21 cellular contexts compared by ENCODE assay signal in the genomic region with DNA sequence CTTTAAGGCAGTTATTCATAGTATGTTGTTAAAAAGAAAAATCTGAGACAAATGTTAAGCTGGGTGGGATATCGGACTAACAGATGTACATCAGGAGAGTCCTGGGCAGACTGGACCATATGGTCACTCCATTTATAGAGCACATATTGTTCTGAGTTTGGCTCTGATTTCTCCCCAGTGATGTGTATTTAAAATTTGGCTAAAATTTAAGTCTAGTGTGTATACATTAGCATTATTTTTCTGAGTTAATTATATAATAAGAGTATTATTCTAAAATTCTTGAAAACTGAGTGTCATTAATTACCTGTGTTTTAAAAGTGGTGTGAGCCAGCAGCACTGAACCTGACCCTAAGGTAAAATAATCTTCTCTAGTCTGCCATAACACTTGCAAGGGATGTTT. TPM values are rescaled to one million over a fixed set of nuclear protein-coding genes. Genes with fewer than 3 reads are reported as not detected.
DNase-seq lines count a peak whose midpoint lies in the region; ATAC-seq and TF ChIP-seq lines count a peak whose summit lies in the region.
"Had no signal": no experiment of that assay in that cellular context is flagged by ENCODE, and none has a peak within 500 bp of the region (broad histone marks: within the 10 kb centered on the region; RNA-seq: fewer than 3 reads in every experiment).

No MANE protein-coding gene starts in this region.

- H3K4me1 ChIP-seq in Loucy (ENCODE audit: insufficient read depth, low read length, poor library complexity, severe bottlenecking) (peaks cover 62% of the 10 kb centered on the region), right lobe of liver (peaks cover 0 to 9% (median 0%) of the 10 kb centered on the region in 4 donors)

- H3K27me3 ChIP-seq in Loucy (ENCODE audit: insufficient read depth, low read length, poor library complexity, severe bottlenecking): no peaks in the 10 kb centered on the region
- H3K27me3 ChIP-seq in SU-DHL-6 (ENCODE audit: low read length): no peaks in the 10 kb centered on the region
- no peaks in the 10 kb centered on the region for H3K27me3 ChIP-seq in right lobe of liver
- H3K27me3 ChIP-seq: BLaER1 had no signal

- TF ChIP-seq POLR2A in right lobe of liver (IDR thresholded peaks at IDR 0.05): no peak

- H3K9me3 ChIP-seq in Loucy (ENCODE audit: insufficient read depth, low read depth, low read length): no peaks in the 10 kb centered on the region
- H3K9me3 ChIP-seq in SU-DHL-6 (ENCODE audit: insufficient read depth, low read length): no peaks in the 10 kb centered on the region
- no peaks in the 10 kb centered on the region for H3K9me3 ChIP-seq in right lobe of liver

- H4K20me1 ChIP-seq in Loucy (ENCODE audit: insufficient read depth, low read length, poor library complexity, severe bottlenecking): peaks cover 98% of the 10 kb centered on the region
- H4K20me1 ChIP-seq in SU-DHL-6 (ENCODE audit: low read depth, low read length): peaks cover 45% of the 10 kb centered on the region

- H3K27ac ChIP-seq in SU-DHL-6 (ENCODE audit: low read depth, low read length) (no peak overlapping the region), right lobe of liver (no peak overlapping the region)
- H3K27ac ChIP-seq: BLaER1, SK-N-MC had no signal

- 100% methylated on average over 1 of the region's 1 CpG for WGBS in right lobe of liver (ENCODE audit: insufficient coverage, low coverage, low lambda C conversion rate, missing lambda C conversion rate)

- H3K4me2 ChIP-seq in Loucy (ENCODE audit: low read depth, low read length, poor library complexity, severe bottlenecking): peak overlapping the region; percentile 88
- H3K4me2 ChIP-seq in SU-DHL-6 (ENCODE audit: low read depth, low read length, poor library complexity, severe bottlenecking): peak overlapping the region; percentile 13
- H3K4me2 ChIP-seq: BLaER1 had no signal

- DNase-seq in DMS 273 (lab: John Stamatoyannopoulos, UW; ENCODE audit: unreplicated experiment) (peak; percentile 67), cerebellum (ENCODE audit: low spot score) (peak; percentile 48), midbrain (lab: John Stamatoyannopoulos, UW) (no peak), NCI-H2196 treated with DMSO at 0.1 percent for 48 hours (lab: John Stamatoyannopoulos, UW; ENCODE audit: unreplicated experiment) (no peak), right lobe of liver (no peak)
- DNase-seq: CD4-positive, CD25-positive, alpha-beta regulatory T cell; EL; GDM1; Karpas-422; NCI-H2029; NCI-H2227 treated with DMSO at 0.1 percent for 48 hours; NCI-H510A treated with DMSO at 0.1 percent for 48 hours; NCI-H774; SIG-M5; SW 1271 had no signal

- H3K9me2 ChIP-seq in Loucy (replicated peaks; ENCODE audit: low read depth, low read length) (no peaks in the 10 kb centered on the region), SU-DHL-6 (replicated peaks; ENCODE audit: insufficient read depth, low read length) (no peaks in the 10 kb centered on the region)

- intact Hi-C loops in right lobe of liver (cut with DNase I): no loop called here

- H3F3A ChIP-seq in Loucy (ENCODE audit: low read depth) (no peaks in the 10 kb centered on the region), SU-DHL-6 (ENCODE audit: insufficient read depth) (no peaks in the 10 kb centered on the region)

- no peaks in the 10 kb centered on the region for H3K36me3 ChIP-seq in Loucy (ENCODE audit: insufficient read depth, low read length)
- H3K36me3 ChIP-seq in SU-DHL-6 (ENCODE audit: low read length): no peaks in the 10 kb centered on the region
- H3K36me3 ChIP-seq in right lobe of liver: no peaks in the 10 kb centered on the region

- H3K79me2 ChIP-seq in Loucy (ENCODE audit: insufficient read depth, low read length) (peaks cover 99% of the 10 kb centered on the region), SU-DHL-6 (ENCODE audit: insufficient read depth, low read length) (peaks cover 100% of the 10 kb centered on the region)

- H3K9ac ChIP-seq in Loucy (ENCODE audit: low read depth, low read length, poor library complexity, severe bottlenecking): no peak overlapping the region
- no peak overlapping the region for H3K9ac ChIP-seq in SU-DHL-6 (ENCODE audit: low read length)
- H3K9ac ChIP-seq: BLaER1 had no signal

- H2AFZ ChIP-seq in Loucy (ENCODE audit: low read length) (no peak overlapping the region), SU-DHL-6 (ENCODE audit: low read depth, low read length, severe bottlenecking) (no peak overlapping the region)

- peak overlapping the region; percentile 44 for H3K4me3 ChIP-seq in Loucy (ENCODE audit: low read length, poor library complexity, severe bottlenecking)
- no peak overlapping the region for H3K4me3 ChIP-seq in SU-DHL-6 (ENCODE audit: insufficient read depth, low read length, poor library complexity, severe bottlenecking)
- no peak overlapping the region for H3K4me3 ChIP-seq in right lobe of liver
- H3K4me3 ChIP-seq: BLaER1, SK-N-MC had no signal

- no peak for TF ChIP-seq CTCF in Loucy (conservative IDR thresholded peaks at IDR 0.05; ENCODE audit: low read length)
- no peak for TF ChIP-seq CTCF in SU-DHL-6 (IDR thresholded peaks at IDR 0.05; ENCODE audit: insufficient read depth, low read length, poor library complexity, severe bottlenecking)
- no peak for TF ChIP-seq CTCF in right lobe of liver (IDR thresholded peaks at IDR 0.05)

- ATAC-seq in GM19467 (IDR thresholded peaks at IDR 0.05; ENCODE audit: unreplicated experiment) (no peak), right lobe of liver (no peak)
- ATAC-seq: HCT116 had no signal

RNA-seq across cellular contexts. Expression of a gene that starts 6.1 kb away (rescaled TPM):
- total RNA-seq in cerebellum: 37.4 TPM
- 10 to 100 TPM; 13.3 to 24.3 (median 20.4) TPM for total RNA-seq in right lobe of liver

RNA-seq across cellular contexts. Expression of a gene that starts 22.3 kb away (rescaled TPM):
- total RNA-seq in cerebellum (27.6 TPM), right lobe of liver (10 to 100 TPM; 31.9 to 43.1 (median 34.2) TPM)

Comparison
In these comparisons a context has a peak if more than half of its experiments do, and no peak if none do; other contexts are left out.
1. DNase-seq: peak in DMS 273 (single experiment) and cerebellum (single experiment); none in midbrain (single experiment), NCI-H2196 treated with DMSO at 0.1 percent for 48 hours (single experiment) and right lobe of liver (0 of 3).